In the genomic region with DNA sequence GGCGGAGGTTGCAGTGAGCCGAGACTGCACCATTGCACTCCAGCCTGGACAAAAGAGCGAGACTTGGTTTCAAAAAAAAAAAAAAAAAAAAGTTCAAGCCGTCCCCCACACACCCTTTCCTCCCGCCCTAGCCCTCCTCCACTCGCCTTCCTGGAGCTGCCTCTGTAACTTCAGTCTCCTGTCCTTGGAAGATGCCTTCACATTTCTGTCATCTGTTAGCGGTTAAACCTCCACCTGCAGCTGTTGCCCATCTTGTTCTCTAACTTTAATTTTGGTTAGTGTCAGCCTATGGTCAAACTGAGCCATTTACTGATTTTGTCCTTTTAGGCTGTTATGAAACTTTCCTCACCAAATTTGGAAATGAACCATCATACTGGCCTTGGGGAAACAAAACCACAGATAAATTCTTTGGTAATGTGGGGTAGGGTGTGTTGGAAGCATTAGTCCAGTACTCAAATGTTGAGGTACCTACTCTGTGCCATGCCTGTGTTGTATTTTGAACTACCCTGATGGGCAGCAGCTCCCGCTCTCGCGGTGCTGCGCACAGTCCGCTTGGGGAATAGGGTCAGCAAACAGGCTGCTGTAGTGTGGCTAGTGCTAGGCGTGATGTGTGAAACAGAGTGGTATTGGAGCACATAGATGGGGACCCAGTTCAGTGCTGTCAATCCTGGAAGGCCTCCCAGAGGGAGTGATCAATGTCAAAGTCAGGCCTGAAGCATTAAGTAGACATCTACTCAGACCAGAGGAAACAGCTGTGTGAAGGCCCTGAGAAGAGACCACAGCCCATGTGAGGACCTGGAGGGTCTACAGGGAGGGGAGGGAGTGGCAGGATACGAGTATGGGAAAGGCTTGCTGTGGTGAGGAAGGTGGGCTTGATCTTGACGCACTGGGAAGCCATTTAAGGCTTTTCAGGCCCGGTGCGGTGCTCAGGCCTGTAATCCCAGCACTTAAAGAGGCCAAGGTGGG, we compare ENCODE assay signal across 10 cellular contexts. TPM values are rescaled to one million over a fixed set of nuclear protein-coding genes. Genes with fewer than 3 reads are reported as not detected.
DNase-seq lines count a peak whose midpoint lies in the region; ATAC-seq and TF ChIP-seq lines count a peak whose summit lies in the region.
"Had no signal": no experiment of that assay in that cellular context is flagged by ENCODE, and none has a peak within 500 bp of the region (broad histone marks: within the 10 kb centered on the region; RNA-seq: fewer than 3 reads in every experiment).

No MANE protein-coding gene starts in this region.

- H3K4me3 Mint-ChIP-seq in natural killer cell treated with Interleukin-12 subunit alpha and Interleukin-12 subunit beta and Interleukin-15 and Interleukin-18, amount 100 ng/mL, for 72 hours = peak overlapping the region; percentile 63
- H3K4me3 Mint-ChIP-seq in natural killer cell (no peak overlapping the region), endodermal cell (no peak overlapping the region)
- H3K4me3 Mint-ChIP-seq in stimulated activated naive B cell treated with anti-CD40 and anti-IgM and Interleukin-4, amounts not matched to agents 10 μg/mL and 1 μg/mL and 100 μg/mL, for 72 hours = no peak overlapping the region

- no peaks in the 10 kb centered on the region for H3K9me3 Mint-ChIP-seq in natural killer cell treated with Interleukin-12 subunit alpha and Interleukin-12 subunit beta and Interleukin-15 and Interleukin-18, amount 100 ng/mL, for 72 hours
- H3K9me3 Mint-ChIP-seq in natural killer cell (no peaks in the 10 kb centered on the region), endodermal cell (no peaks in the 10 kb centered on the region)
- H3K9me3 Mint-ChIP-seq in stimulated activated naive B cell treated with anti-CD40 and anti-IgM and Interleukin-4, amounts not matched to agents 10 μg/mL and 1 μg/mL and 100 μg/mL, for 72 hours = peaks cover 0 to 3% of the 10 kb centered on the region in 2 donors

- H3K36me3 Mint-ChIP-seq in natural killer cell treated with Interleukin-12 subunit alpha and Interleukin-12 subunit beta and Interleukin-15 and Interleukin-18, amount 100 ng/mL, for 72 hours = peaks cover 11% of the 10 kb centered on the region
- H3K36me3 Mint-ChIP-seq in natural killer cell (no peaks in the 10 kb centered on the region), endodermal cell (ENCODE audit: low read depth) (peaks cover 36% of the 10 kb centered on the region)
- peaks cover 41 to 52% of the 10 kb centered on the region in 2 donors for H3K36me3 Mint-ChIP-seq in stimulated activated naive B cell treated with anti-CD40 and anti-IgM and Interleukin-4, amounts not matched to agents 10 μg/mL and 1 μg/mL and 100 μg/mL, for 72 hours

- no peaks in the 10 kb centered on the region for H3K9me3 ChIP-seq in endodermal cell (ENCODE audit: control insufficient read depth, low read length)
- H3K9me3 ChIP-seq in ascending aorta = no peaks in the 10 kb centered on the region
- H3K9me3 ChIP-seq: heart left ventricle, thoracic aorta had no signal

- no peak for ATAC-seq in natural killer cell treated with Interleukin-12 subunit alpha and Interleukin-12 subunit beta and Interleukin-15 and Interleukin-18, amount 100 ng/mL, for 72 hours
- no peak for ATAC-seq in natural killer cell
- no peak for ATAC-seq in stimulated activated naive B cell treated with anti-CD40 and anti-IgM and Interleukin-4, amounts not matched to agents 10 μg/mL and 1 μg/mL and 100 μg/mL, for 72 hours (replicated peaks)

- TF ChIP-seq CTCF in natural killer cell (IDR thresholded peaks at IDR 0.05) (no peak), NB4 (IDR thresholded peaks at IDR 0.05; ENCODE audit: low read depth, low read length) (no peak), endodermal cell (conservative IDR thresholded peaks at IDR 0.05) (no peak), ascending aorta (IDR thresholded peaks at IDR 0.05) (no peak)

- intact Hi-C loops in natural killer cell (cut with micrococcal nuclease) (no loop called here), ascending aorta (cut with DNase I) (no loop called here)

- TF ChIP-seq POLR2A in NB4 (IDR thresholded peaks at IDR 0.05; ENCODE audit: extremely low read depth, insufficient read length) = peak; percentile 20

- 94 to 98% methylated on average over 13 to 16 of the region's 17 CpGs for WGBS in endodermal cell (ENCODE audit: insufficient coverage in 1 of 2, insufficient read length in 1 of 2), 2 experiments

- H3K27me3 Mint-ChIP-seq in natural killer cell treated with Interleukin-12 subunit alpha and Interleukin-12 subunit beta and Interleukin-15 and Interleukin-18, amount 100 ng/mL, for 72 hours = no peaks in the 10 kb centered on the region
- H3K27me3 Mint-ChIP-seq in natural killer cell (ENCODE audit: low read depth in 2 of 2) (no peaks in the 10 kb centered on the region), endodermal cell (ENCODE audit: insufficient read depth) (no peaks in the 10 kb centered on the region)
- H3K27me3 Mint-ChIP-seq in stimulated activated naive B cell treated with anti-CD40 and anti-IgM and Interleukin-4, amounts not matched to agents 10 μg/mL and 1 μg/mL and 100 μg/mL, for 72 hours = no peaks in the 10 kb centered on the region

- no peak for DNase-seq in natural killer cell treated with Interleukin-12 subunit alpha and Interleukin-12 subunit beta and Interleukin-15 and Interleukin-18, amount 100 ng/mL, for 72 hours (ENCODE audit: low spot score)
- DNase-seq in natural killer cell = no peak
- peak; percentile 86 for DNase-seq in NB4 (ENCODE audit: low read depth)
- DNase-seq in endodermal cell = no peak
- DNase-seq in stimulated activated naive B cell treated with anti-CD40 and anti-IgM and Interleukin-4, amounts not matched to agents 10 μg/mL and 1 μg/mL and 100 μg/mL, for 72 hours = no peak
- no peak for DNase-seq in NCI-H510A treated with DMSO at 0.1 percent for 48 hours (lab: John Stamatoyannopoulos, UW)
- no peak for DNase-seq in ascending aorta (ENCODE audit: low spot score in 2 of 2)
- no peak for DNase-seq in islet precursor cell

- peak overlapping the region; percentile 73 to 93 for H3K27ac Mint-ChIP-seq in natural killer cell treated with Interleukin-12 subunit alpha and Interleukin-12 subunit beta and Interleukin-15 and Interleukin-18, amount 100 ng/mL, for 72 hours
- H3K27ac Mint-ChIP-seq in natural killer cell (peak overlapping the region in 1 of 2 donors; percentile 22), endodermal cell (peak overlapping the region; percentile 55)
- H3K27ac Mint-ChIP-seq in stimulated activated naive B cell treated with anti-CD40 and anti-IgM and Interleukin-4, amounts not matched to agents 10 μg/mL and 1 μg/mL and 100 μg/mL, for 72 hours = peak overlapping the region; percentile 38

- peaks cover 14% of the 10 kb centered on the region for H3K36me3 ChIP-seq in endodermal cell (ENCODE audit: control insufficient read depth, insufficient read depth, low read length)
- peaks cover 0 to 17% of the 10 kb centered on the region in 2 donors for H3K36me3 ChIP-seq in ascending aorta

- H3K4me1 ChIP-seq in endodermal cell (ENCODE audit: control insufficient read depth, insufficient read depth, low read length) (no peaks in the 10 kb centered on the region), ascending aorta (no peaks in the 10 kb centered on the region)

- no peak overlapping the region for H3K9ac ChIP-seq in endodermal cell (ENCODE audit: extremely low read depth, low read length, poor library complexity, severe bottlenecking)

- H3K4me3 ChIP-seq in NB4 (ENCODE audit: low read depth, low read length) = no peak overlapping the region
- H3K4me3 ChIP-seq in endodermal cell (ENCODE audit: low read length) = no peak overlapping the region
- H3K4me3 ChIP-seq in ascending aorta = no peak overlapping the region
- H3K4me3 ChIP-seq: heart left ventricle, thoracic aorta had no signal

- peaks cover 27 to 28% of the 10 kb centered on the region in 2 donors for H3K4me1 Mint-ChIP-seq in natural killer cell treated with Interleukin-12 subunit alpha and Interleukin-12 subunit beta and Interleukin-15 and Interleukin-18, amount 100 ng/mL, for 72 hours (ENCODE audit: low read depth in 2 of 2)
- peaks cover 7 to 14% of the 10 kb centered on the region in 2 donors for H3K4me1 Mint-ChIP-seq in natural killer cell
- peaks cover 7% of the 10 kb centered on the region for H3K4me1 Mint-ChIP-seq in endodermal cell
- peaks cover 4 to 5% of the 10 kb centered on the region in 2 donors for H3K4me1 Mint-ChIP-seq in stimulated activated naive B cell treated with anti-CD40 and anti-IgM and Interleukin-4, amounts not matched to agents 10 μg/mL and 1 μg/mL and 100 μg/mL, for 72 hours

- no peak overlapping the region for H3K27ac ChIP-seq in endodermal cell (ENCODE audit: low read depth, low read length)
- H3K27ac ChIP-seq in ascending aorta = no peak overlapping the region
- H3K27ac ChIP-seq: heart left ventricle, thoracic aorta had no signal

- no peaks in the 10 kb centered on the region for H3K27me3 ChIP-seq in endodermal cell (ENCODE audit: control insufficient read depth, insufficient read depth, low read length, poor library complexity, severe bottlenecking)
- H3K27me3 ChIP-seq in ascending aorta = no peaks in the 10 kb centered on the region
- H3K27me3 ChIP-seq: heart left ventricle had no signal

RNA-seq across cellular contexts. Expression of a gene that starts 26.9 kb away (rescaled TPM):
- total RNA-seq in natural killer cell treated with Interleukin-12 subunit alpha and Interleukin-12 subunit beta and Interleukin-15 and Interleukin-18, amount 100 ng/mL, for 72 hours = 10 to 100 TPM; 22.4 to 48.0 TPM
- total RNA-seq in natural killer cell (10 to 100 TPM in 1 of 3 donors, 1 to 10 TPM in 2; 5.5 to 13.7 (median 8.1) TPM), endodermal cell (10 to 100 TPM; 18.3 to 23.2 TPM), ascending aorta (13.7 TPM)
- 15.2 TPM for polyA plus RNA-seq in endodermal cell (2013, experiment 1 of 2)
- polyA plus RNA-seq in endodermal cell (2013, experiment 2 of 2) = 13.0 TPM

RNA-seq across cellular contexts. Expression of a gene that starts 34.7 kb away (rescaled TPM):
- 10 to 100 TPM; 46.2 to 57.7 TPM for total RNA-seq in natural killer cell treated with Interleukin-12 subunit alpha and Interleukin-12 subunit beta and Interleukin-15 and Interleukin-18, amount 100 ng/mL, for 72 hours
- total RNA-seq in natural killer cell (10 to 100 TPM; 24.0 to 42.4 (median 33.9) TPM), endodermal cell (10 to 100 TPM; 76.1 to 91.2 TPM), ascending aorta (85.1 TPM)
- polyA plus RNA-seq in endodermal cell (2013, experiment 1 of 2) = 65.7 TPM
- 62.3 TPM for polyA plus RNA-seq in endodermal cell (2013, experiment 2 of 2)

RNA-seq across cellular contexts. Expression of a gene that starts 40.0 kb away (rescaled TPM):
- total RNA-seq in natural killer cell treated with Interleukin-12 subunit alpha and Interleukin-12 subunit beta and Interleukin-15 and Interleukin-18, amount 100 ng/mL, for 72 hours = 100 to 1,000 TPM; 137 to 144 TPM
- total RNA-seq in natural killer cell = 10 to 100 TPM; 12.5 to 17.4 (median 15.3) TPM
- 100 to 1,000 TPM; 153 to 173 TPM for total RNA-seq in endodermal cell
- polyA plus RNA-seq in endodermal cell (2013, experiment 1 of 2) = 242 TPM
- 229 TPM for polyA plus RNA-seq in endodermal cell (2013, experiment 2 of 2)
- total RNA-seq in ascending aorta = 34.9 TPM

RNA-seq across cellular contexts. Expression of a gene that starts 58.0 kb away (rescaled TPM):
- total RNA-seq in natural killer cell treated with Interleukin-12 subunit alpha and Interleukin-12 subunit beta and Interleukin-15 and Interleukin-18, amount 100 ng/mL, for 72 hours = 100 to 1,000 TPM; 146 to 214 TPM
- total RNA-seq in natural killer cell (100 to 1,000 TPM; 102 to 115 (median 110) TPM), endodermal cell (100 to 1,000 TPM; 134 to 144 TPM), ascending aorta (59.4 TPM)
- polyA plus RNA-seq in endodermal cell (2013, experiment 1 of 2) = 129 TPM
- 120 TPM for polyA plus RNA-seq in endodermal cell (2013, experiment 2 of 2)
